ENCODE assay signal across 11 cellular contexts in the genomic region with DNA sequence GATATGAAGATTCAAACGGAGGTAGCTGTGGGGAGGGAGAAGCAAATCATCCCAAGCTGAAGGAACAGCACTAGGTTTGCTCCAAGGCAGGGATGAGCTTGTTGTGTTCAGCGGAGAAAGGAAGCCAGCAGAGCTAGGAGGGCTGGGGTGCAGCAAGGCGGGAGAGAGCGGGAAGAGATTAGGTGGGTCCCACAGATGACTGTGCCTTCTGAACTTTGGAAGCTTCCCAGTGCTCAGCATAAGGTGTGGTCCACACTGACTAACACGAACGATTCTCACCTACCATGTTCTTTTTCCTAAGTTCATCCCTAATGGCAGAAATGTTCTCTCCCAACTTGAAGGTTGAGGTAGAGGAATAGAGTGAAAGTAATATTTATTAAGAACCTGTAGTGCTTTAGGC. TPM values are rescaled to one million over a fixed set of nuclear protein-coding genes. Genes with fewer than 3 reads are reported as not detected.
A peak's percentile ranks its signal among the peaks of the same experiment; 100 is the strongest.
DNase-seq lines count a peak whose midpoint lies in the region; ATAC-seq and TF ChIP-seq lines count a peak whose summit lies in the region.
"Had no signal": no experiment of that assay in that cellular context is flagged by ENCODE, and none has a peak within 500 bp of the region (broad histone marks: within the 10 kb centered on the region; RNA-seq: fewer than 3 reads in every experiment).

No MANE protein-coding gene starts in this region.

- H3K9me3 ChIP-seq in BE2C = no peaks in the 10 kb centered on the region
- no peaks in the 10 kb centered on the region for H3K9me3 ChIP-seq in IMR-90 (ENCODE audit: control insufficient read depth, insufficient read depth, low read length)
- no peaks in the 10 kb centered on the region for H3K9me3 ChIP-seq in mucosa of stomach (ENCODE audit: control insufficient read depth, low read length)
- H3K9me3 ChIP-seq in prostate gland = no peaks in the 10 kb centered on the region
- H3K9me3 ChIP-seq in adrenal gland (replicated peaks in 1 of 3) = no peaks in the 10 kb centered on the region

- no peak overlapping the region for H4K5ac ChIP-seq in IMR-90 (ENCODE audit: low read depth, low read length)

- in situ Hi-C loops in IMR-90 (cut with MboI; ENCODE audit: low sequenced_read_pairs) = loop anchor here (25.0 kb wide), 1 partner anchor 965 kb away; a partner anchor contains a TSS
- in situ Hi-C loops in brain microvascular endothelial cell (cut with HindIII; ENCODE audit: low pct_ligation_motif_present, low sequenced_read_pairs) = no loop called here

- dilution Hi-C loops in IMR-90 (cut with HindIII; ENCODE audit: low sequenced_read_pairs, unreplicated experiment) = no loop called here

- 0 out of 2 replicates have a peak, but pooled peaks cover 3% of the 10 kb centered on the region for H3K9me1 ChIP-seq in IMR-90 (ENCODE audit: insufficient read depth, low read length)

- H4K8ac ChIP-seq in IMR-90 (ENCODE audit: low read depth in 2 of 2, low read length in 2 of 2) = no peak overlapping the region

- H3K36me3 ChIP-seq in BE2C = no peaks in the 10 kb centered on the region; the same call in none of the 2 replicates
- peaks cover 24% of the 10 kb centered on the region for H3K36me3 ChIP-seq in IMR-90 (ENCODE audit: control insufficient read depth, insufficient read depth, low read length)
- H3K36me3 ChIP-seq in brain microvascular endothelial cell (replicated peaks) = peaks cover 25% of the 10 kb centered on the region
- H3K36me3 ChIP-seq in mucosa of stomach (ENCODE audit: control insufficient read depth, insufficient read depth, low read length) = no peaks in the 10 kb centered on the region
- H3K36me3 ChIP-seq in prostate gland = peaks cover 7 to 8% of the 10 kb centered on the region in 2 donors
- no peaks in the 10 kb centered on the region for H3K36me3 ChIP-seq in adrenal gland (replicated peaks in 1 of 2)

- H3K4me2 ChIP-seq in IMR-90 (ENCODE audit: low read depth, low read length) = peak overlapping the region; percentile 58; the same call in 1 of the 2 replicates

- DNase-seq in BE2C (no peak), IMR-90 (no peak), brain microvascular endothelial cell (no peak), prostate gland (ENCODE audit: low spot score) (no peak), adrenal gland (no peak)
- DNase-seq: GOT3, NCI-H1048 had no signal

- H3K9ac ChIP-seq in IMR-90 (ENCODE audit: low read depth, low read length) (peak overlapping the region; percentile 29; the same call in 1 of the 2 replicates), mucosa of stomach (ENCODE audit: low read length) (peak overlapping the region; percentile 95)

- no peak overlapping the region for H3K56ac ChIP-seq in IMR-90 (ENCODE audit: extremely low read depth, insufficient read depth, low read length)

- no peak overlapping the region for H2BK120ac ChIP-seq in IMR-90 (ENCODE audit: low read depth, low read length)

- no peak overlapping the region for H2BK5ac ChIP-seq in IMR-90 (ENCODE audit: low read depth, low read length, poor library complexity, severe bottlenecking)

- H3K27ac ChIP-seq in IMR-90 (ENCODE audit: insufficient read depth, low read length) (no peak overlapping the region), brain microvascular endothelial cell (no peak overlapping the region), prostate gland (no peak overlapping the region), adrenal gland (no peak overlapping the region)

- WGBS in IMR-90 (ENCODE audit: extremely low coverage in 2 of 2, insufficient read length in 1 of 2), 2 experiments = no CpG with 5 or more reads among the region's 6 CpGs
- WGBS in prostate gland = 73% methylated on average over 6 of the region's 6 CpGs
- WGBS in adrenal gland, 4 donors = 78 to 86% (median 81%) methylated on average over 6 of the region's 6 CpGs

- TF ChIP-seq POLR2A in IMR-90 (IDR thresholded peaks at IDR 0.05; ENCODE audit: low read depth, low read length) = no peak
- TF ChIP-seq POLR2A in prostate gland (IDR thresholded peaks at IDR 0.05) = no peak
- no peak for TF ChIP-seq POLR2A in adrenal gland (IDR thresholded peaks at IDR 0.05)

- CTCF ChIA-PET in IMR-90 (lab: Yijun Ruan, JAX) = no interaction called here

- H3K27me3 ChIP-seq in BE2C = no peaks in the 10 kb centered on the region
- H3K27me3 ChIP-seq in IMR-90 (ENCODE audit: control insufficient read depth, insufficient read depth, low read length) = no peaks in the 10 kb centered on the region
- H3K27me3 ChIP-seq in brain microvascular endothelial cell (replicated peaks) = no peaks in the 10 kb centered on the region
- no peaks in the 10 kb centered on the region for H3K27me3 ChIP-seq in mucosa of stomach (ENCODE audit: control insufficient read depth, insufficient read depth, low read length)
- H3K27me3 ChIP-seq in prostate gland (replicated peaks; ENCODE audit: insufficient read depth) = no peaks in the 10 kb centered on the region
- H3K27me3 ChIP-seq in adrenal gland = no peaks in the 10 kb centered on the region

- no peak overlapping the region for H4K91ac ChIP-seq in IMR-90 (ENCODE audit: insufficient read depth, low read depth, low read length)

- peak overlapping the region; percentile 98 for H3K4me3 ChIP-seq in BE2C (ENCODE audit: low read depth, low read length)
- H3K4me3 ChIP-seq in IMR-90 (ENCODE audit: insufficient read depth, low read depth, low read length) = no peak overlapping the region
- H3K4me3 ChIP-seq in brain microvascular endothelial cell (ENCODE audit: low read depth, low read length) = peak overlapping the region; percentile 97
- H3K4me3 ChIP-seq in mucosa of stomach (ENCODE audit: low read length) = no peak overlapping the region
- no peak overlapping the region for H3K4me3 ChIP-seq in prostate gland
- no peak overlapping the region for H3K4me3 ChIP-seq in adrenal gland

- H3K4me1 ChIP-seq in BE2C (no peaks in the 10 kb centered on the region), IMR-90 (ENCODE audit: control insufficient read depth, insufficient read depth, low read length) (peaks cover 3% of the 10 kb centered on the region; the same call in 1 of the 2 replicates), mucosa of stomach (ENCODE audit: control insufficient read depth, insufficient read depth, low read length) (peaks cover 10% of the 10 kb centered on the region), prostate gland (replicated peaks) (no peaks in the 10 kb centered on the region), adrenal gland (replicated peaks in 1 of 2) (peaks cover 5 to 14% of the 10 kb centered on the region in 2 donors)

- H3K18ac ChIP-seq in IMR-90 (ENCODE audit: low read depth, low read length) = no peak overlapping the region

- H3K14ac ChIP-seq in IMR-90 (replicated peaks; ENCODE audit: low read depth, low read length) = no peak overlapping the region

- H2BK20ac ChIP-seq in IMR-90 (ENCODE audit: low read depth, low read length) = no peak overlapping the region

- peak overlapping the region; percentile 48; the same call in 1 of the 2 replicates for H3K23ac ChIP-seq in IMR-90 (ENCODE audit: low read depth, low read length)

- intact Hi-C loops in IMR-90 (cut with micrococcal nuclease) = no loop called here
- intact Hi-C loops in prostate gland (cut with DNase I) = no loop called here
- intact Hi-C loops in adrenal gland (cut with DNase I) = no loop called here

- BruUV-seq in IMR-90 (replicated peaks; lab: Mats Ljungman, UMichigan) = no TSS peak

- no peak for ATAC-seq in IMR-90 (ENCODE audit: low read depth)
- no peak for ATAC-seq in HG03521 (IDR thresholded peaks at IDR 0.05; ENCODE audit: unreplicated experiment)
- ATAC-seq in HG03571 (IDR thresholded peaks at IDR 0.05; ENCODE audit: unreplicated experiment) = no peak

- H2AK5ac ChIP-seq in IMR-90 (ENCODE audit: low read depth, low read length) = no peak overlapping the region

- POLR2A ChIA-PET in IMR-90 (lab: Charles Lee; ENCODE audit: unreplicated experiment) = interaction anchor here (0.9 kb wide), 1 partner anchor 8 kb away, joined by 3 read pairs; no protein-coding TSS in a partner anchor

- no peak overlapping the region for H2AK9ac ChIP-seq in IMR-90 (replicated peaks; ENCODE audit: low read depth, low read length, poor library complexity)

- no peak overlapping the region for H2AFZ ChIP-seq in IMR-90 (replicated peaks; ENCODE audit: low read length, poor library complexity)

- H3K4ac ChIP-seq in IMR-90 (ENCODE audit: low read depth, low read length) = no peak overlapping the region

- peaks cover 14% of the 10 kb centered on the region for H4K20me1 ChIP-seq in IMR-90 (ENCODE audit: insufficient read depth, low read length)

- H2BK15ac ChIP-seq in IMR-90 (ENCODE audit: low read depth, low read length) = no peak overlapping the region

- TF ChIP-seq CTCF in BE2C (IDR thresholded peaks at IDR 0.05; ENCODE audit: low read depth, low read length) (no peak), IMR-90 (conservative IDR thresholded peaks at IDR 0.05; ENCODE audit: low read depth, low read length) (no peak), brain microvascular endothelial cell (IDR thresholded peaks at IDR 0.05; ENCODE audit: low read depth, low read length, missing control alignments) (no peak), prostate gland (IDR thresholded peaks at IDR 0.05) (no peak), adrenal gland (IDR thresholded peaks at IDR 0.05) (no peak)

- TF ChIP-seq RAD21 in IMR-90 (IDR thresholded peaks at IDR 0.05; ENCODE audit: low read length) = no peak

- peaks cover 20 to 31% of the 10 kb centered on the region in 2 experiments for H3K79me1 ChIP-seq in IMR-90 (ENCODE audit: low read depth in 1 of 2, low read length in 2 of 2)

RNA-seq across cellular contexts. Expression of a gene that starts 1.2 kb away (rescaled TPM):
- polyA plus RNA-seq in BE2C (2012; ENCODE audit: insufficient read depth, insufficient read length, low read depth) = 75.8 TPM
- total RNA-seq in IMR-90 (2012; rRNA removed) = 32.5 and 32.8 TPM in 2 replicates
- 58.4 and 80.5 TPM in 2 replicates for polyA plus RNA-seq in IMR-90 (2012; rRNA removed)
- polyA plus RNA-seq in IMR-90 (2012; cell fraction: cytosol; rRNA removed) = 15.2 and 24.2 TPM in 2 replicates
- polyA plus RNA-seq in IMR-90 (2012; cell fraction: nucleus; rRNA removed; ENCODE audit: low replicate concordance) = 21.6 and 70.1 TPM in 2 replicates
- total RNA-seq in prostate gland = 10 to 100 TPM; 21.7 to 49.9 TPM
- 10 to 100 TPM; 14.4 to 25.9 (median 22.5) TPM for total RNA-seq in adrenal gland
- polyA plus RNA-seq in adrenal gland = 10 to 100 TPM in 1 of 3 donors, 1 to 10 TPM in 2; 8.8 to 46.9 (median 9.7) TPM

RNA-seq across cellular contexts. Expression of a gene that starts 22.7 kb away (rescaled TPM):
- not detected for polyA plus RNA-seq in BE2C (2012; ENCODE audit: insufficient read depth, insufficient read length, low read depth)
- total RNA-seq in IMR-90 (2012; rRNA removed) = not detected in 2 replicates
- not detected in 2 replicates for polyA plus RNA-seq in IMR-90 (2012; rRNA removed)
- polyA plus RNA-seq in IMR-90 (2012; cell fraction: cytosol; rRNA removed) = not detected in 2 replicates
- polyA plus RNA-seq in IMR-90 (2012; cell fraction: nucleus; rRNA removed; ENCODE audit: low replicate concordance) = not detected in 2 replicates
- 1 to 10 TPM in 1 of 2 donors, not detected in 1; 2.6 TPM for total RNA-seq in prostate gland
- not detected for total RNA-seq in adrenal gland
- not detected for polyA plus RNA-seq in adrenal gland
- total RNA-seq: G401 had no signal

RNA-seq across cellular contexts. Expression of a gene that starts 38.9 kb away (rescaled TPM):
- polyA plus RNA-seq in BE2C (2012; ENCODE audit: insufficient read depth, insufficient read length, low read depth) = 24.9 TPM
- total RNA-seq in IMR-90 (2012; rRNA removed) (5.2 and 6.9 TPM in 2 replicates), prostate gland (100 to 1,000 TPM in 1 of 2 donors, 10 to 100 TPM in 1; 29.9 to 104 TPM), adrenal gland (10 to 100 TPM in 7 of 8 donors, 1 to 10 TPM in 1; 7.2 to 25.9 (median 14.1) TPM)
- polyA plus RNA-seq in IMR-90 (2012; rRNA removed) (11.9 and 14.6 TPM in 2 replicates), adrenal gland (10 to 100 TPM in 2 of 3 donors, 1 to 10 TPM in 1; 3.0 to 24.1 (median 10.5) TPM)
- 9.7 and 20.7 TPM in 2 replicates for polyA plus RNA-seq in IMR-90 (2012; cell fraction: cytosol; rRNA removed)
- 10.0 and 19.1 TPM in 2 replicates for polyA plus RNA-seq in IMR-90 (2012; cell fraction: nucleus; rRNA removed; ENCODE audit: low replicate concordance)

Comparison
In these comparisons a context has a peak if more than half of its experiments do, and no peak if none do; other contexts are left out.
1. H3K4me3 ChIP-seq: peak in BE2C (single experiment) and brain microvascular endothelial cell (single experiment); none in IMR-90 (single experiment), mucosa of stomach (single experiment), prostate gland (0 of 2) and adrenal gland (0 of 4).